Comparison of ENCODE assay signal across 16 cellular contexts in genomic region chr5:98604301-98604700, GRCh38.
"Had no signal": no experiment of that assay in that cellular context is flagged by ENCODE, and none has a peak within 500 bp of the region (broad histone marks: within the 10 kb centered on the region; RNA-seq: fewer than 3 reads in every experiment).

No MANE protein-coding gene starts in this region.

- H3K4me1 ChIP-seq: colonic mucosa, heart left ventricle, prostate gland, right atrium auricular region, tibial artery had no signal

- H3K4me3 Mint-ChIP-seq: activated naive CD4-positive, alpha-beta T cell treated with anti-CD3 and anti-CD28 coated beads, Interleukin-2, amount 50 U/mL, for 24 hours; stimulated activated naive CD8-positive, alpha-beta T cell treated with anti-CD3 and anti-CD28 coated beads, Interleukin-15, Interleukin-2, amounts not matched to agents 100 ng/mL and 50 ng/mL, for 24 hours had no signal

- H3K36me3 ChIP-seq: colonic mucosa, heart left ventricle, prostate gland, right atrium auricular region, tibial artery had no signal

- DNase-seq: activated CD4-positive, alpha-beta T cell treated with anti-CD3 and anti-CD28 coated beads for 1 hour; activated CD4-positive, alpha-beta T cell treated with anti-CD3 and anti-CD28 coated beads, Interleukin-2, amount 50 U/mL, for 1 hour; activated gamma-delta T cell treated with Interleukin-2 at 50 U/mL for 16 hours; activated T-cell treated with anti-CD3 and anti-CD28 coated beads, Interleukin-2, amount 50 U/mL, for 1 hour; anterior cingulate cortex; colonic mucosa; dorsolateral prefrontal cortex; heart left ventricle; stimulated activated CD4-positive, alpha-beta T cell treated with anti-CD3 and anti-CD28 coated beads, Interleukin-1b, Interleukin-23, amount 100 ng/mL, for 48 hours; T-helper 1 cell; tibial artery had no signal

- ATAC-seq: heart left ventricle had no signal

- H3K36me3 Mint-ChIP-seq: activated naive CD4-positive, alpha-beta T cell treated with anti-CD3 and anti-CD28 coated beads, Interleukin-2, amount 50 U/mL, for 24 hours had no signal

- H3K4me1 Mint-ChIP-seq: activated naive CD4-positive, alpha-beta T cell treated with anti-CD3 and anti-CD28 coated beads, Interleukin-2, amount 50 U/mL, for 24 hours had no signal

- H3K27ac Mint-ChIP-seq: activated naive CD4-positive, alpha-beta T cell treated with anti-CD3 and anti-CD28 coated beads, Interleukin-2, amount 50 U/mL, for 24 hours; stimulated activated naive CD8-positive, alpha-beta T cell treated with anti-CD3 and anti-CD28 coated beads, Interleukin-15, Interleukin-2, amounts not matched to agents 100 ng/mL and 50 ng/mL, for 24 hours had no signal

- H3K4me3 ChIP-seq: colonic mucosa, dorsolateral prefrontal cortex, heart left ventricle, prostate gland, right atrium auricular region, tibial artery had no signal

- H3K9me3 ChIP-seq: colonic mucosa, prostate gland, right atrium auricular region, tibial artery had no signal

- H3K27me3 ChIP-seq: colonic mucosa, dorsolateral prefrontal cortex, heart left ventricle, right atrium auricular region, tibial artery had no signal

- H3K27ac ChIP-seq: colonic mucosa, dorsolateral prefrontal cortex, epithelial cell of prostate, heart left ventricle, prostate gland, right atrium auricular region, tibial artery had no signal

- H3K27me3 Mint-ChIP-seq: stimulated activated naive CD8-positive, alpha-beta T cell treated with anti-CD3 and anti-CD28 coated beads, Interleukin-15, Interleukin-2, amounts not matched to agents 100 ng/mL and 50 ng/mL, for 24 hours had no signal

- H3K9me3 Mint-ChIP-seq: stimulated activated naive CD8-positive, alpha-beta T cell treated with anti-CD3 and anti-CD28 coated beads, Interleukin-15, Interleukin-2, amounts not matched to agents 100 ng/mL and 50 ng/mL, for 24 hours had no signal
